31 cellular contexts compared by ENCODE assay signal in the genomic region with DNA sequence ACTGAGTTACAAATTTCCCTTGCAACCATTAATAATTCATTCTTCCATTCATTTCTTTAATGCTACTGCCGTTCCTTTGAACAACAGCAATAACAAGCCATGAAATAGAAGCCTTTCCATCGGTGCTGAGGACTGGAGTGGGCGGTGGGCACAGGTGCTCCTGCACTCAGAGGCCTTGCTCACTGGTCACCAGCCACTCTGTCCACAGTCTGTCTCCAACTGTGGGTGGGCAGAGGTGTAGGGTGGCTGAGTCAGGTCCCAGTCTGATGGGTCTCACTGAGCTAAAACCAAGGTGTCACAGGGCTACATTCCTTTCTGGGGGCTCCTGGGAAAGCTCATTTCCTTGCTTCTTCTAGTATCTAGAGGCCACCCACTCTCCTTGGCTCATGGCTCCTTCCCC. TPM values are rescaled to one million over a fixed set of nuclear protein-coding genes. Genes with fewer than 3 reads are reported as not detected.
"Had no signal": no experiment of that assay in that cellular context is flagged by ENCODE, and none has a peak within 500 bp of the region (broad histone marks: within the 10 kb centered on the region; RNA-seq: fewer than 3 reads in every experiment).

No MANE protein-coding gene starts in this region.

- H3K27me3 ChIP-seq: SJCRH30 had no signal

- H3K9me3 ChIP-seq: SJCRH30 had no signal

- H3K9ac ChIP-seq: KMS-11 had no signal

- H3K9me3 Mint-ChIP-seq: activated naive CD4-positive, alpha-beta T cell treated with anti-CD3 and anti-CD28 coated beads, Interleukin-2, amount 10 ng/mL, durations not matched to agents 7 days and 5 days had no signal

- H3K4me1 Mint-ChIP-seq: activated CD4-positive, alpha-beta T cell treated with anti-CD3 and anti-CD28 coated beads, Interleukin-2, amount 10 ng/mL, durations not matched to agents 24 days and 14 days; activated naive CD4-positive, alpha-beta T cell treated with anti-CD3 and anti-CD28 coated beads, Interleukin-2, amount 10 ng/mL, durations not matched to agents 7 days and 5 days; activated naive CD8-positive, alpha-beta T cell treated with anti-CD3 and anti-CD28 coated beads, Interleukin-2, amount 50 U/mL, for 24 hours; brain had no signal

- H3K36me3 ChIP-seq: SJCRH30 had no signal

- FAIRE-seq: bronchial epithelial cell had no signal

- H3K4me3 Mint-ChIP-seq: activated CD4-positive, alpha-beta T cell treated with anti-CD3 and anti-CD28 coated beads, Interleukin-2, amount 10 ng/mL, durations not matched to agents 24 days and 14 days; activated CD8-positive, alpha-beta T cell treated with anti-CD3 and anti-CD28 coated beads, Interleukin-2, amount 10 ng/mL, durations not matched to agents 7 days and 5 days; activated naive CD4-positive, alpha-beta T cell treated with anti-CD3 and anti-CD28 coated beads, Interleukin-2, amount 10 ng/mL, durations not matched to agents 7 days and 5 days; activated naive CD8-positive, alpha-beta T cell; activated naive CD8-positive, alpha-beta T cell treated with anti-CD3 and anti-CD28 coated beads, Interleukin-2, amount 50 U/mL, for 24 hours; brain had no signal

- ATAC-seq: activated CD8-positive, alpha-beta T cell treated with anti-CD3 and anti-CD28 coated beads, Interleukin-2, amount 10 ng/mL, durations not matched to agents 7 days and 5 days; activated naive CD8-positive, alpha-beta T cell treated with anti-CD3 and anti-CD28 coated beads, Interleukin-2, amount 50 U/mL, for 24 hours; Panc1 had no signal

- H3K27ac ChIP-seq: KMS-11, SJCRH30, SK-N-MC had no signal

- H3K36me3 Mint-ChIP-seq: activated naive CD4-positive, alpha-beta T cell treated with anti-CD3 and anti-CD28 coated beads, Interleukin-2, amount 10 ng/mL, durations not matched to agents 7 days and 5 days; activated naive CD8-positive, alpha-beta T cell; brain had no signal

- H3K4me3 ChIP-seq: SJCRH30, SK-N-MC had no signal

- H3K27ac Mint-ChIP-seq: activated CD4-positive, alpha-beta T cell treated with anti-CD3 and anti-CD28 coated beads, Interleukin-2, amount 10 ng/mL, durations not matched to agents 24 days and 14 days; activated CD8-positive, alpha-beta T cell treated with anti-CD3 and anti-CD28 coated beads, Interleukin-2, amount 10 ng/mL, durations not matched to agents 7 days and 5 days; activated naive CD4-positive, alpha-beta T cell treated with anti-CD3 and anti-CD28 coated beads, Interleukin-2, amount 10 ng/mL, durations not matched to agents 7 days and 5 days; activated naive CD8-positive, alpha-beta T cell; activated naive CD8-positive, alpha-beta T cell treated with anti-CD3 and anti-CD28 coated beads, Interleukin-2, amount 50 U/mL, for 24 hours; brain had no signal

- H3K4me2 ChIP-seq: KMS-11 had no signal

- DNase-seq: activated CD4-positive, alpha-beta T cell treated with anti-CD3 and anti-CD28 coated beads, Interleukin-2, amount 10 ng/mL, durations not matched to agents 24 days and 14 days; activated CD4-positive, alpha-beta T cell treated with anti-CD3 and anti-CD28 coated beads, Interleukin-2, amount 50 U/mL, for 48 hours; activated CD8-positive, alpha-beta memory T cell treated with anti-CD3 and anti-CD28 coated beads, Interleukin-2, amount 50 U/mL, for 4 hours; activated CD8-positive, alpha-beta T cell treated with anti-CD3 and anti-CD28 coated beads, Interleukin-2, amount 10 ng/mL, durations not matched to agents 7 days and 5 days; activated effector memory CD4-positive, alpha-beta T cell treated with Interleukin-2 at 50 U/mL for 16 hours; activated naive CD4-positive, alpha-beta T cell treated with anti-CD3 and anti-CD28 coated beads, Interleukin-2, amount 10 ng/mL, durations not matched to agents 7 days and 5 days; activated naive CD8-positive, alpha-beta T cell treated with anti-CD3 and anti-CD28 coated beads, Interleukin-2, amount 50 U/mL, for 24 hours; activated T-cell treated with anti-CD3 and anti-CD28 coated beads, Interleukin-2, amount 50 U/mL, for 48 hours; anterior cingulate cortex; central memory CD4-positive, alpha-beta T cell; MM.1S; MV-4-11; NCI-H1092; NCI-H1436 treated with DMSO at 0.1 percent for 48 hours; NCI-H1694 treated with DMSO at 0.1 percent for 48 hours; NCI-H2029; NCI-H524 treated with DMSO at 0.1 percent for 48 hours; SHP77; SJCRH30; T1000 had no signal

RNA-seq across cellular contexts. Expression of gene FAM3D, which starts 6.3 kb away (rescaled TPM):
- total RNA-seq: activated CD4-positive, alpha-beta T cell treated with anti-CD3 and anti-CD28 coated beads, Interleukin-2, amount 10 ng/mL, durations not matched to agents 24 days and 14 days; activated CD8-positive, alpha-beta T cell treated with anti-CD3 and anti-CD28 coated beads, Interleukin-2, amount 10 ng/mL, durations not matched to agents 7 days and 5 days; LHCN-M2; NCI-H460; RPMI7951; SJCRH30; T-helper 1 cell treated with Interleukin-12 subunit alpha and Interleukin-12 subunit beta and Interleukin-4 antibody, amounts not matched to agents 30 ng/mL and 1 ng/mL, for 36 hours; T-helper 2 cell treated with Interferon-gamma antibody and Interleukin-4, amounts not matched to agents 100 ng/mL and 5 ng/mL, for 36 hours had no signal
